ENCODE assay signal across 1 cellular context in genomic region chr17:76577876-76578275, GRCh38.
TF ChIP-seq lines count a peak whose summit lies in the region.

No MANE protein-coding gene starts in this region.

TF ChIP-seq in K562, 482 proteins besides CTCF, POLR2A, EP300 and RAD21 (continued from another document):
- no peak for TF ChIP-seq MAZ (CRISPR knock-in tag; conservative IDR thresholded peaks at IDR 0.05 in 1 of 2, IDR thresholded peaks at IDR 0.05 in 1 of 2)
- TF ChIP-seq TFAM (CRISPR knock-in tag; conservative IDR thresholded peaks at IDR 0.05), result no peak
- peak; percentile 42; the same call in 1 of the 2 replicates for TF ChIP-seq ARID4B (CRISPR knock-in tag; IDR thresholded peaks at IDR 0.05)
- no peak for TF ChIP-seq MIER1 (IDR thresholded peaks at IDR 0.05; ENCODE audit: low read depth)
- TF ChIP-seq, protein P1, sequence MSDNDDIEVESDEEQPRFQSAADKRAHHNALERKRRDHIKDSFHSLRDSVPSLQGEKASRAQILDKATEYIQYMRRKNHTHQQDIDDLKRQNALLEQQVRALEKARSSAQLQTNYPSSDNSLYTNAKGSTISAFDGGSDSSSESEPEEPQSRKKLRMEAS (CRISPR knock-in tag; IDR thresholded peaks at IDR 0.05), result peak; percentile 81
- TF ChIP-seq, protein P2, sequence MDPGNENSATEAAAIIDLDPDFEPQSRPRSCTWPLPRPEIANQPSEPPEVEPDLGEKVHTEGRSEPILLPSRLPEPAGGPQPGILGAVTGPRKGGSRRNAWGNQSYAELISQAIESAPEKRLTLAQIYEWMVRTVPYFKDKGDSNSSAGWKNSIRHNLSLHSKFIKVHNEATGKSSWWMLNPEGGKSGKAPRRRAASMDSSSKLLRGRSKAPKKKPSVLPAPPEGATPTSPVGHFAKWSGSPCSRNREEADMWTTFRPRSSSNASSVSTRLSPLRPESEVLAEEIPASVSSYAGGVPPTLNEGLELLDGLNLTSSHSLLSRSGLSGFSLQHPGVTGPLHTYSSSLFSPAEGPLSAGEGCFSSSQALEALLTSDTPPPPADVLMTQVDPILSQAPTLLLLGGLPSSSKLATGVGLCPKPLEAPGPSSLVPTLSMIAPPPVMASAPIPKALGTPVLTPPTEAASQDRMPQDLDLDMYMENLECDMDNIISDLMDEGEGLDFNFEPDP (CRISPR knock-in tag; IDR thresholded peaks at IDR 0.05), result no peak
- TF ChIP-seq C11orf30 (IDR thresholded peaks at IDR 0.05; ENCODE audit: low read depth), result peak; percentile 54; the same call in 1 of the 2 replicates
- TF ChIP-seq GATAD2B (IDR thresholded peaks at IDR 0.05; ENCODE audit: borderline replicate concordance), result no peak
- peak in 1 of 2 experiments; percentile 67; a peak in 1 of 4 replicates for TF ChIP-seq MNT (conservative IDR thresholded peaks at IDR 0.05)
- TF ChIP-seq POLR2AphosphoS5 (IDR thresholded peaks at IDR 0.05; ENCODE audit: control insufficient read depth, insufficient read depth, low read depth, low read length), result peak; percentile 49
- TF ChIP-seq, protein P3, sequence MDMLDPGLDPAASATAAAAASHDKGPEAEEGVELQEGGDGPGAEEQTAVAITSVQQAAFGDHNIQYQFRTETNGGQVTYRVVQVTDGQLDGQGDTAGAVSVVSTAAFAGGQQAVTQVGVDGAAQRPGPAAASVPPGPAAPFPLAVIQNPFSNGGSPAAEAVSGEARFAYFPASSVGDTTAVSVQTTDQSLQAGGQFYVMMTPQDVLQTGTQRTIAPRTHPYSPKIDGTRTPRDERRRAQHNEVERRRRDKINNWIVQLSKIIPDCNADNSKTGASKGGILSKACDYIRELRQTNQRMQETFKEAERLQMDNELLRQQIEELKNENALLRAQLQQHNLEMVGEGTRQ (CRISPR knock-in tag; IDR thresholded peaks at IDR 0.05), result no peak
- peak; percentile 55; the same call in 1 of the 2 replicates for TF ChIP-seq JUND (IDR thresholded peaks at IDR 0.05; ENCODE audit: borderline replicate concordance, low read depth, low read length)
- TF ChIP-seq JUND (tag; IDR thresholded peaks at IDR 0.05; ENCODE audit: borderline replicate concordance, low read depth, low read length), result no peak; the same call in 2 of the 3 replicates
- TF ChIP-seq, protein P4, sequence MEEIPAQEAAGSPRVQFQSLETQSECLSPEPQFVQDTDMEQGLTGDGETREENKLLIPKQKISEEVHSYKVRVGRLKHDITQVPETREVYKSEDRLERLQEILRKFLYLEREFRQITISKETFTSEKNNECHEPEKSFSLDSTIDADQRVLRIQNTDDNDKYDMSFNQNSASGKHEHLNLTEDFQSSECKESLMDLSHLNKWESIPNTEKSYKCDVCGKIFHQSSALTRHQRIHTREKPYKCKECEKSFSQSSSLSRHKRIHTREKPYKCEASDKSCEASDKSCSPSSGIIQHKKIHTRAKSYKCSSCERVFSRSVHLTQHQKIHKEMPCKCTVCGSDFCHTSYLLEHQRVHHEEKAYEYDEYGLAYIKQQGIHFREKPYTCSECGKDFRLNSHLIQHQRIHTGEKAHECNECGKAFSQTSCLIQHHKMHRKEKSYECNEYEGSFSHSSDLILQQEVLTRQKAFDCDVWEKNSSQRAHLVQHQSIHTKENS (CRISPR knock-in tag; IDR thresholded peaks at IDR 0.05), result no peak
- TF ChIP-seq, protein P5, sequence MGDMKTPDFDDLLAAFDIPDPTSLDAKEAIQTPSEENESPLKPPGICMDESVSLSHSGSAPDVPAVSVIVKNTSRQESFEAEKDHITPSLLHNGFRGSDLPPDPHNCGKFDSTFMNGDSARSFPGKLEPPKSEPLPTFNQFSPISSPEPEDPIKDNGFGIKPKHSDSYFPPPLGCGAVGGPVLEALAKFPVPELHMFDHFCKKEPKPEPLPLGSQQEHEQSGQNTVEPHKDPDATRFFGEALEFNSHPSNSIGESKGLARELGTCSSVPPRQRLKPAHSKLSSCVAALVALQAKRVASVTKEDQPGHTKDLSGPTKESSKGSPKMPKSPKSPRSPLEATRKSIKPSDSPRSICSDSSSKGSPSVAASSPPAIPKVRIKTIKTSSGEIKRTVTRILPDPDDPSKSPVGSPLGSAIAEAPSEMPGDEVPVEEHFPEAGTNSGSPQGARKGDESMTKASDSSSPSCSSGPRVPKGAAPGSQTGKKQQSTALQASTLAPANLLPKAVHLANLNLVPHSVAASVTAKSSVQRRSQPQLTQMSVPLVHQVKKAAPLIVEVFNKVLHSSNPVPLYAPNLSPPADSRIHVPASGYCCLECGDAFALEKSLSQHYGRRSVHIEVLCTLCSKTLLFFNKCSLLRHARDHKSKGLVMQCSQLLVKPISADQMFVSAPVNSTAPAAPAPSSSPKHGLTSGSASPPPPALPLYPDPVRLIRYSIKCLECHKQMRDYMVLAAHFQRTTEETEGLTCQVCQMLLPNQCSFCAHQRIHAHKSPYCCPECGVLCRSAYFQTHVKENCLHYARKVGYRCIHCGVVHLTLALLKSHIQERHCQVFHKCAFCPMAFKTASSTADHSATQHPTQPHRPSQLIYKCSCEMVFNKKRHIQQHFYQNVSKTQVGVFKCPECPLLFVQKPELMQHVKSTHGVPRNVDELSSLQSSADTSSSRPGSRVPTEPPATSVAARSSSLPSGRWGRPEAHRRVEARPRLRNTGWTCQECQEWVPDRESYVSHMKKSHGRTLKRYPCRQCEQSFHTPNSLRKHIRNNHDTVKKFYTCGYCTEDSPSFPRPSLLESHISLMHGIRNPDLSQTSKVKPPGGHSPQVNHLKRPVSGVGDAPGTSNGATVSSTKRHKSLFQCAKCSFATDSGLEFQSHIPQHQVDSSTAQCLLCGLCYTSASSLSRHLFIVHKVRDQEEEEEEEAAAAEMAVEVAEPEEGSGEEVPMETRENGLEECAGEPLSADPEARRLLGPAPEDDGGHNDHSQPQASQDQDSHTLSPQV (IDR thresholded peaks at IDR 0.05), result peak; percentile 78
- no peak for TF ChIP-seq RBM34 (IDR thresholded peaks at IDR 0.05; ENCODE audit: borderline replicate concordance, insufficient read depth, low read length)
- peak; percentile 85 for TF ChIP-seq TCF3 (CRISPR knock-in tag; IDR thresholded peaks at IDR 0.05)
- no peak for TF ChIP-seq SMAD2 (IDR thresholded peaks at IDR 0.05; ENCODE audit: low read depth, low read length)
- TF ChIP-seq BHLHE40 (IDR thresholded peaks at IDR 0.05; ENCODE audit: low read length), result peak; percentile 39; the same call in 1 of the 2 replicates
